Comparison of ENCODE assay signal across 7 cellular contexts in genomic region chr13:49935171-49936084, GRCh38. TPM values are rescaled to one million over a fixed set of nuclear protein-coding genes. Genes with fewer than 3 reads are reported as not detected.
A peak's percentile ranks its signal among the peaks of the same experiment; 100 is the strongest.
DNase-seq lines count a peak whose midpoint lies in the region; ATAC-seq and TF ChIP-seq lines count a peak whose summit lies in the region.

No MANE protein-coding gene starts in this region.

- CTCF ChIA-PET in HEK293 (lab: Yijun Ruan, JAX), result interaction anchor here (1.2 to 1.3 kb wide), 3 partner anchors 10 to 284 kb away, joined by 4 to 7 read pairs (median 5); partner anchors contain the start of gene TRIM13

- H3K4me1 ChIP-seq in HEK293 (ENCODE audit: control insufficient read depth, insufficient read depth, low read length) (peaks cover 4% of the 10 kb centered on the region; the same call in 1 of the 2 replicates), mucosa of descending colon (ENCODE audit: low read depth) (peaks cover 31% of the 10 kb centered on the region)

- intact Hi-C loops in mucosa of descending colon (cut with DNase I, micrococcal nuclease), result no loop called here

- H3K9me3 ChIP-seq in HEK293 (ENCODE audit: control insufficient read depth, insufficient read depth, low read depth, low read length) (no peaks in the 10 kb centered on the region), mucosa of descending colon (no peaks in the 10 kb centered on the region)

- POLR2A ChIA-PET in HEK293 (lab: Yijun Ruan, JAX), result interaction anchor here (0.6 to 1.4 kb wide), 7 partner anchors 10 to 1832 kb away, joined by 3 to 10 read pairs (median 4); partner anchors contain the start of genes KPNA3 and TRIM13

- TF ChIP-seq CTCF in HEK293 (tag by site-specific recombination; IDR thresholded peaks at IDR 0.05) (no peak), epithelial cell of esophagus (IDR thresholded peaks at IDR 0.05; ENCODE audit: insufficient read depth, low read depth, low read length, missing control alignments) (no peak), mucosa of descending colon (IDR thresholded peaks at IDR 0.05) (no peak)

- no peaks in the 10 kb centered on the region; a peak in 1 of 3 replicates for H3K36me3 ChIP-seq in HEK293 (ENCODE audit: control insufficient read depth in 2 of 2, insufficient read depth in 1 of 2, low read length in 2 of 2)
- H3K36me3 ChIP-seq in mucosa of descending colon (ENCODE audit: low read depth), result peaks cover 3% of the 10 kb centered on the region

- peak overlapping the region; percentile 58; the same call in 1 of the 2 replicates for H3K27ac ChIP-seq in HEK293 (ENCODE audit: extremely low read depth, low read depth, low read length)

- ATAC-seq in GM18498 (IDR thresholded peaks at IDR 0.05; ENCODE audit: unreplicated experiment) (peak; percentile 28), mucosa of descending colon (peak; percentile 23)

- H3K4me3 ChIP-seq in HEK293 (ENCODE audit: low read depth, low read length) (peak overlapping the region; percentile 94), epithelial cell of esophagus (ENCODE audit: low read length) (peak overlapping the region; percentile 88), mucosa of descending colon (peak overlapping the region; percentile 56)

- DNase-seq in M059J (ENCODE audit: low read depth) (peak; percentile 70), epithelial cell of esophagus (ENCODE audit: low read depth) (peak; percentile 78), mucosa of descending colon (peak in 1 of 3 donors; percentile 58)
- DNase-seq in activated CD4-positive, alpha-beta T cell treated with anti-CD3 and anti-CD28 coated beads, Interleukin-2, amount 50 U/mL, for 4 hours, result peak; percentile 8 to 23
- DNase-seq in stimulated activated CD8-positive, alpha-beta memory T cell treated with anti-CD3 and anti-CD28 coated beads, Interleukin-7, amount 100 ng/mL, for 24 hours (ENCODE audit: low read depth), result peak; percentile 1

TF ChIP-seq in HEK293, 187 proteins besides CTCF, POLR2A, EP300 and RAD21:
- TF ChIP-seq ZNF585B (tag by site-specific recombination; IDR thresholded peaks at IDR 0.05) (no peak), ZBTB8A (tag by site-specific recombination; IDR thresholded peaks at IDR 0.05) (peak; percentile 64), ZNF335 (tag by site-specific recombination; conservative IDR thresholded peaks at IDR 0.05) (peak; percentile 94), SCRT2 (tag by site-specific recombination; IDR thresholded peaks at IDR 0.05) (peak; percentile 84), SP2 (tag by site-specific recombination; IDR thresholded peaks at IDR 0.05) (peak; percentile 63), ZNF544 (tag by site-specific recombination; IDR thresholded peaks at IDR 0.05) (no peak), SCRT1 (tag by site-specific recombination; IDR thresholded peaks at IDR 0.05; ENCODE audit: borderline replicate concordance) (0 out of 2 replicates have a peak, but pooled peaks have one; percentile 34), IKZF3 (tag by site-specific recombination; IDR thresholded peaks at IDR 0.05) (peak; percentile 68), ZNF561 (tag by site-specific recombination; IDR thresholded peaks at IDR 0.05; ENCODE audit: borderline replicate concordance) (no peak), GLI2 (tag by site-specific recombination; IDR thresholded peaks at IDR 0.05; ENCODE audit: borderline replicate concordance, low read depth) (no peak), ZNF621 (tag by site-specific recombination; IDR thresholded peaks at IDR 0.05) (no peak), EGR2 (tag by site-specific recombination; IDR thresholded peaks at IDR 0.05; ENCODE audit: low read depth) (peak; percentile 19; the same call in 1 of the 2 replicates), KLF1 (tag by site-specific recombination; IDR thresholded peaks at IDR 0.05) (0 out of 2 replicates have a peak, but pooled peaks have one; percentile 6)

RNA-seq across cellular contexts. Expression of gene SPRYD7, which starts 0.7 kb away (rescaled TPM):
- total RNA-seq in M059J (2014; rRNA removed; shearing (Covaris generic)), result 9.4 and 11.8 TPM in 2 replicates
- 10 to 100 TPM; 11.2 to 15.0 (median 12.4) TPM for total RNA-seq in mucosa of descending colon
